8 cellular contexts compared by ENCODE assay signal in genomic region chr7:66505531-66506451, GRCh38.
DNase-seq lines count a peak whose midpoint lies in the region; ATAC-seq and TF ChIP-seq lines count a peak whose summit lies in the region.

No MANE protein-coding gene starts in this region.

- H3K4me1 ChIP-seq in CD4-positive, alpha-beta memory T cell (ENCODE audit: insufficient read depth, low read length), result peaks cover 6% of the 10 kb centered on the region
- H3K4me1 ChIP-seq in Peyer's patch (peaks cover 0 to 8% (median 2%) of the 10 kb centered on the region in 4 donors), neuronal stem cell (ENCODE audit: control insufficient read depth in 2 of 2, insufficient read depth in 1 of 2, low read depth in 1 of 2, low read length in 2 of 2) (no peaks in the 10 kb centered on the region)

- H3K27me3 ChIP-seq in CD4-positive, alpha-beta memory T cell (ENCODE audit: insufficient read depth, low read length), result peaks cover 9% of the 10 kb centered on the region
- H3K27me3 ChIP-seq in Peyer's patch (peaks cover 0 to 15% of the 10 kb centered on the region in 2 donors), neuronal stem cell (ENCODE audit: control insufficient read depth in 3 of 3, insufficient read depth in 3 of 3, low read depth in 1 of 3, low read length in 3 of 3) (no peaks in the 10 kb centered on the region)

- no peak overlapping the region for H3K14ac ChIP-seq in neuronal stem cell (ENCODE audit: low read length)

- H3K36me3 ChIP-seq in CD4-positive, alpha-beta memory T cell (ENCODE audit: insufficient read depth, low read length), result no peaks in the 10 kb centered on the region
- no peaks in the 10 kb centered on the region for H3K36me3 ChIP-seq in Peyer's patch
- no peaks in the 10 kb centered on the region for H3K36me3 ChIP-seq in neuronal stem cell (replicated peaks in 1 of 2; ENCODE audit: control insufficient read depth in 2 of 2, insufficient read depth in 2 of 2, low read length in 2 of 2)

- H4K91ac ChIP-seq in neuronal stem cell (ENCODE audit: low read depth, low read length, poor library complexity), result peak overlapping the region; percentile 72

- H2BK15ac ChIP-seq in neuronal stem cell (ENCODE audit: low read length), result no peak overlapping the region

- H3K9me3 Mint-ChIP-seq in CD4-positive, alpha-beta memory T cell, result no peaks in the 10 kb centered on the region
- no peaks in the 10 kb centered on the region for H3K9me3 Mint-ChIP-seq in central memory CD8-positive, alpha-beta T cell

- no peak overlapping the region for H3K4me2 ChIP-seq in neuronal stem cell (ENCODE audit: insufficient read depth, low read length, poor library complexity, severe bottlenecking)

- intact Hi-C loops in CD4-positive, alpha-beta memory T cell (cut with micrococcal nuclease), result no loop called here

- no peaks in the 10 kb centered on the region for H3K79me1 ChIP-seq in neuronal stem cell (ENCODE audit: low read depth, low read length)

- peak overlapping the region; percentile 19 for H3K18ac ChIP-seq in neuronal stem cell (ENCODE audit: low read length)

- H3K4me3 ChIP-seq in CD4-positive, alpha-beta memory T cell (ENCODE audit: low read length in 2 of 2), result no peak overlapping the region
- H3K4me3 ChIP-seq in Peyer's patch (peak overlapping the region; percentile 10 to 37 (median 36)), neuronal stem cell (ENCODE audit: low read length in 2 of 2) (no peak overlapping the region)

- peaks cover 0 to 20% (median 3%) of the 10 kb centered on the region in 4 donors for H3K4me1 Mint-ChIP-seq in CD4-positive, alpha-beta memory T cell
- no peaks in the 10 kb centered on the region for H3K4me1 Mint-ChIP-seq in central memory CD8-positive, alpha-beta T cell

- peaks cover 5 to 8% of the 10 kb centered on the region in 2 donors for H3K27me3 Mint-ChIP-seq in CD4-positive, alpha-beta memory T cell
- peaks cover 10% of the 10 kb centered on the region for H3K27me3 Mint-ChIP-seq in central memory CD8-positive, alpha-beta T cell

- H2AK5ac ChIP-seq in neuronal stem cell (ENCODE audit: low read depth, low read length), result peak overlapping the region; percentile 18

- WGBS in neuronal stem cell (ENCODE audit: extremely low coverage in 2 of 2, insufficient read length in 2 of 2, insufficient replicate concordance in 1 of 2), 2 donors, result no CpG with 5 or more reads among the region's 86 CpGs

- peak overlapping the region in 2 of 7 donors; percentile 77 to 91 for H3K27ac Mint-ChIP-seq in CD4-positive, alpha-beta memory T cell
- no peak overlapping the region for H3K27ac Mint-ChIP-seq in central memory CD8-positive, alpha-beta T cell (ENCODE audit: low read depth)

- no peak overlapping the region for H3K4ac ChIP-seq in neuronal stem cell (ENCODE audit: low read length)

- no peak overlapping the region for H4K8ac ChIP-seq in neuronal stem cell (ENCODE audit: low read depth, low read length)

- TF ChIP-seq CTCF in Peyer's patch (IDR thresholded peaks at IDR 0.05), result no peak

- CTCF ChIA-PET in CD4-positive, alpha-beta memory T cell (lab: Charles Lee; ENCODE audit: partially characterized antibody), result no interaction called here

- peak; percentile 26 to 46 (median 42) for DNase-seq in CD4-positive, alpha-beta memory T cell
- DNase-seq in Peyer's patch (peak in 1 of 3 donors; percentile 55), neuronal stem cell (ENCODE audit: low spot score) (no peak), Ammon's horn (ENCODE audit: low spot score) (no peak)
- DNase-seq in central memory CD8-positive, alpha-beta T cell (ENCODE audit: low spot score in 2 of 2), result no peak

- H3K27ac ChIP-seq in CD4-positive, alpha-beta memory T cell (ENCODE audit: low read depth, low read length), result no peak overlapping the region
- H3K27ac ChIP-seq in Peyer's patch, result no peak overlapping the region
- H3K27ac ChIP-seq in neuronal stem cell (replicated peaks; ENCODE audit: low read length), result no peak overlapping the region

- POLR2A ChIA-PET in CD4-positive, alpha-beta memory T cell (lab: Charles Lee; ENCODE audit: partially characterized antibody), result interaction anchor here (0.9 to 2.7 kb wide), 3 partner anchors 8 to 123 kb away, joined by 3 to 27 read pairs (median 6); partner anchors contain the start of gene KCTD7

- peak overlapping the region; percentile 41 for H2BK12ac ChIP-seq in neuronal stem cell (ENCODE audit: low read length)

- TF ChIP-seq POLR2A in Peyer's patch (IDR thresholded peaks at IDR 0.05), result no peak

- peak overlapping the region; percentile 44 for H3K9ac ChIP-seq in neuronal stem cell (ENCODE audit: low read depth, low read length, poor library complexity)

- H2BK120ac ChIP-seq in neuronal stem cell (ENCODE audit: low read depth, low read length), result no peak overlapping the region

- H2BK5ac ChIP-seq in neuronal stem cell (ENCODE audit: low read length), result peak overlapping the region; percentile 39

- H3K9me3 ChIP-seq in CD4-positive, alpha-beta memory T cell (ENCODE audit: control insufficient read depth in 1 of 2, low read length in 2 of 2), result no peaks in the 10 kb centered on the region
- H3K9me3 ChIP-seq in Peyer's patch, result no peaks in the 10 kb centered on the region
- peaks cover 0 to 6% of the 10 kb centered on the region in 2 donors for H3K9me3 ChIP-seq in neuronal stem cell (replicated peaks in 1 of 2; ENCODE audit: control insufficient read depth in 2 of 2, insufficient read depth in 1 of 2, low read depth in 1 of 2, low read length in 2 of 2)

- H3K23ac ChIP-seq in neuronal stem cell (ENCODE audit: low read depth, low read length, poor library complexity), result peak overlapping the region; percentile 65

- peak overlapping the region; percentile 61 to 77 (median 70) for H3K4me3 Mint-ChIP-seq in CD4-positive, alpha-beta memory T cell
- peak overlapping the region; percentile 72 for H3K4me3 Mint-ChIP-seq in central memory CD8-positive, alpha-beta T cell

- no peak overlapping the region for H2AFZ ChIP-seq in neuronal stem cell (ENCODE audit: low read length)

- no peaks in the 10 kb centered on the region for H3K36me3 Mint-ChIP-seq in CD4-positive, alpha-beta memory T cell
- H3K36me3 Mint-ChIP-seq in central memory CD8-positive, alpha-beta T cell (ENCODE audit: insufficient read depth), result peaks cover 2% of the 10 kb centered on the region

- peak; percentile 56 for ATAC-seq in central memory CD8-positive, alpha-beta T cell (replicated peaks; ENCODE audit: extremely low read depth, poor library complexity, severe bottlenecking)
- ATAC-seq in GM18867 (IDR thresholded peaks at IDR 0.05; ENCODE audit: unreplicated experiment), result no peak
- no peak for ATAC-seq in GM19324 (IDR thresholded peaks at IDR 0.05; ENCODE audit: low FRiP score, unreplicated experiment)
- ATAC-seq in GM19395 (IDR thresholded peaks at IDR 0.05; ENCODE audit: unreplicated experiment), result no peak

Comparison
In these comparisons a context has a peak if more than half of its experiments do, and no peak if none do; other contexts are left out.
1. DNase-seq: peak in CD4-positive, alpha-beta memory T cell (5 of 5); none in central memory CD8-positive, alpha-beta T cell (0 of 2), neuronal stem cell (single experiment) and Ammon's horn (single experiment).
2. H3K4me3 ChIP-seq: peak in Peyer's patch (4 of 4); none in CD4-positive, alpha-beta memory T cell (0 of 2) and neuronal stem cell (0 of 2).